17 cellular contexts compared by ENCODE assay signal in the genomic region with DNA sequence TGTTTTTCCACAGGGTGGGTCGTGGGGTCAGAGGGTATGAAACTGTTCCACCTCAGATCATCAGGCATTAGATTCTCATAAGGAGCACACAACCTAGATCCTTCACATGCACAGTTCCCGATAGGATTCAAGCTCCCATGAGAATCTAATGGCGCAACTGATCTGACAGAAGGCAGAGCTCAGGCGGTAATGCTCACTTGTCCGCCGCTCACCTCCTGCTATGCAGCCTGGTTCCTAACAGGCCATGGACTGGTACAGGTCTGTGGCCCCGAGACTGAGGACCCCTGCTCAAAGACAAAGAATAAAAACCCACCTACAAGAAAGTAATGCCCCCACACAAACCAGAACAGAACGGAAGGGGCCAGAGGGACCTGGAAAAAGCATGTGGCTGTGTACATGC.
"Had no signal": no experiment of that assay in that cellular context is flagged by ENCODE, and none has a peak within 500 bp of the region (broad histone marks: within the 10 kb centered on the region; RNA-seq: fewer than 3 reads in every experiment).

No MANE protein-coding gene starts in this region.

- H2AFZ ChIP-seq: parathyroid adenoma had no signal

- H3K4me1 ChIP-seq: lower lobe of right lung, parathyroid adenoma, spleen had no signal

- H3K4me1 Mint-ChIP-seq: natural killer cell, neural crest cell had no signal

- H3K27me3 ChIP-seq: suprapubic skin, vagina had no signal

- H3K36me3 ChIP-seq: lower lobe of right lung, neutrophil, spleen, suprapubic skin, vagina had no signal

- H3K9me3 Mint-ChIP-seq: effector memory CD8-positive, alpha-beta T cell; natural killer cell had no signal

- H3K27me3 Mint-ChIP-seq: stimulated activated naive B cell treated with anti-CD40 and anti-IgM and Interleukin-4, amounts not matched to agents 10 μg/mL and 1 μg/mL and 100 μg/mL, for 72 hours had no signal

- H3K36me3 Mint-ChIP-seq: natural killer cell had no signal

- H3K79me2 ChIP-seq: parathyroid adenoma had no signal

- ATAC-seq: effector memory CD8-positive, alpha-beta T cell; left ventricle myocardium superior; lower lobe of right lung; natural killer cell; stimulated activated naive B cell treated with anti-CD40 and anti-IgM and Interleukin-4, amounts not matched to agents 10 μg/mL and 1 μg/mL and 100 μg/mL, for 72 hours had no signal

- DNase-seq: cortex of kidney; effector memory CD8-positive, alpha-beta T cell; left ventricle myocardium superior; lower lobe of right lung; natural killer cell; spleen; stimulated activated CD4-positive, alpha-beta T cell treated with anti-CD3 and anti-CD28 coated beads, Interleukin-4, amount 100 ng/mL, for 4 hours; stimulated activated naive B cell treated with anti-CD40 and anti-IgM and Interleukin-4, amounts not matched to agents 10 μg/mL and 1 μg/mL and 100 μg/mL, for 72 hours had no signal

- H3K27ac ChIP-seq: lower lobe of right lung, neutrophil, parathyroid adenoma, skin epidermis, spleen, suprapubic skin, vagina had no signal

- H3K9me3 ChIP-seq: lower lobe of right lung, neutrophil, suprapubic skin, vagina had no signal

- H3K9ac ChIP-seq: parathyroid adenoma had no signal

- FAIRE-seq: keratinocyte had no signal

- H3K4me3 ChIP-seq: lower lobe of right lung, skin epidermis, spleen, suprapubic skin, vagina had no signal

- H3K27ac Mint-ChIP-seq: effector memory CD8-positive, alpha-beta T cell; natural killer cell; progenitor cell of endocrine pancreas; stimulated activated naive B cell treated with anti-CD40 and anti-IgM and Interleukin-4, amounts not matched to agents 10 μg/mL and 1 μg/mL and 100 μg/mL, for 72 hours; stimulated activated naive CD8-positive, alpha-beta T cell treated with anti-CD3 and anti-CD28 coated beads, Interleukin-15, Interleukin-2, amounts not matched to agents 100 ng/mL and 50 ng/mL, for 24 hours had no signal

- H3K4me3 Mint-ChIP-seq: effector memory CD8-positive, alpha-beta T cell; natural killer cell; neural crest cell; stimulated activated naive B cell treated with anti-CD40 and anti-IgM and Interleukin-4, amounts not matched to agents 10 μg/mL and 1 μg/mL and 100 μg/mL, for 72 hours; stimulated activated naive CD8-positive, alpha-beta T cell treated with anti-CD3 and anti-CD28 coated beads, Interleukin-15, Interleukin-2, amounts not matched to agents 100 ng/mL and 50 ng/mL, for 24 hours had no signal
